7 cellular contexts compared by ENCODE assay signal in genomic region chr1:225654688-225655508, GRCh38. TPM values are rescaled to one million over a fixed set of nuclear protein-coding genes. Genes with fewer than 3 reads are reported as not detected.
DNase-seq lines count a peak whose midpoint lies in the region; ATAC-seq and TF ChIP-seq lines count a peak whose summit lies in the region.

No MANE protein-coding gene starts in this region.

- H3K36me3 ChIP-seq in GM23338 (ENCODE audit: insufficient read depth) (no peaks in the 10 kb centered on the region), fibroblast of lung (ENCODE audit: control insufficient read depth, insufficient read depth, low read length) (no peaks in the 10 kb centered on the region), gastrocnemius medialis (no peaks in the 10 kb centered on the region), WERI-Rb-1 (no peaks in the 10 kb centered on the region; the same call in 1 of the 2 replicates)

- peak overlapping the region; percentile 92 for H3K4me3 Mint-ChIP-seq in GM23338

- intact Hi-C loops in gastrocnemius medialis (cut with DNase I; ENCODE audit: low total_unique reads) = loop anchor here (2.0 to 5.0 kb wide), 5 partner anchors 46 to 407 kb away; partner anchors contain the start of genes H3-3A and LBR

- no peak overlapping the region for H2AFZ ChIP-seq in GM23338
- H2AFZ ChIP-seq in fibroblast of lung (ENCODE audit: low read length) = no peak overlapping the region

- H3K4me2 ChIP-seq in GM23338 (peak overlapping the region; percentile 83), fibroblast of lung (ENCODE audit: extremely low read depth, insufficient read depth, low read length) (peak overlapping the region; percentile 96)

- in situ Hi-C loops in gastrocnemius medialis (cut with MboI; ENCODE audit: low sequenced_read_pairs in 4 of 4) = loop anchor here in 1 of 4 donors (10.0 kb wide), 2 partner anchors 110 to 150 kb away; no protein-coding TSS in a partner anchor

- H3K9me3 ChIP-seq in fibroblast of lung (ENCODE audit: control insufficient read depth, insufficient read depth, low read depth, low read length) (no peaks in the 10 kb centered on the region), gastrocnemius medialis (no peaks in the 10 kb centered on the region), WERI-Rb-1 (ENCODE audit: severe bottlenecking) (no peaks in the 10 kb centered on the region)

- peaks cover 11% of the 10 kb centered on the region for H3K4me1 ChIP-seq in GM23338 (ENCODE audit: insufficient read depth)
- H3K4me1 ChIP-seq in fibroblast of lung (ENCODE audit: control insufficient read depth, extremely low read depth, insufficient read depth, low read length) = peaks cover 21% of the 10 kb centered on the region
- H3K4me1 ChIP-seq in gastrocnemius medialis = peaks cover 19 to 39% of the 10 kb centered on the region in 2 donors

- 0 out of 2 replicates have a peak overlapping the region, but pooled peaks have one; percentile 90 for H3K27ac ChIP-seq in GM23338 (ENCODE audit: low read depth)
- peak overlapping the region; percentile 94 for H3K27ac ChIP-seq in RWPE1
- peak overlapping the region; percentile 99 for H3K27ac ChIP-seq in fibroblast of lung (ENCODE audit: insufficient read depth, low read length)
- peak overlapping the region; percentile 97 to 98 (median 98) for H3K27ac ChIP-seq in gastrocnemius medialis
- no peak overlapping the region for H3K27ac ChIP-seq in WERI-Rb-1

- CTCF ChIA-PET in RWPE1 (lab: Yijun Ruan, JAX) = interaction anchor here (0.6 to 2.4 kb wide), 12 partner anchors 34 to 272 kb away, joined by 3 to 12 read pairs (median 3); partner anchors contain the start of gene SRP9

- H3K9me2 ChIP-seq in GM23338 (ENCODE audit: insufficient read depth) = no peaks in the 10 kb centered on the region

- peaks cover 6% of the 10 kb centered on the region for H3K27me3 Mint-ChIP-seq in GM23338 (ENCODE audit: insufficient read depth, low read depth, poor library complexity)

- TF ChIP-seq POLR2A in gastrocnemius medialis (IDR thresholded peaks at IDR 0.05) = peak in 1 of 2 donors; percentile 10

- ATAC-seq in GM23338 (no peak), gastrocnemius medialis (peak; percentile 15 to 31), HG03521 (IDR thresholded peaks at IDR 0.05; ENCODE audit: unreplicated experiment) (no peak)

- H3K4me3 ChIP-seq in GM23338 (peak overlapping the region; percentile 98), fibroblast of lung (replicated peaks in 1 of 4; ENCODE audit: control extremely low read depth in 1 of 4, insufficient read depth in 1 of 4, low read depth in 3 of 4, low read length in 4 of 4) (peak overlapping the region in 3 of 4 experiments; percentile 19 to 64 (median 26)), gastrocnemius medialis (peak overlapping the region; percentile 66 to 86 (median 80)), WERI-Rb-1 (ENCODE audit: low read depth, low read length) (no peak overlapping the region)

- H3K4me1 Mint-ChIP-seq in GM23338 = peaks cover 20% of the 10 kb centered on the region; the same call in 2 of the 3 replicates

- peaks cover 21% of the 10 kb centered on the region for H3K36me3 Mint-ChIP-seq in GM23338 (ENCODE audit: low read depth)

- H4K20me1 ChIP-seq in GM23338 (replicated peaks; ENCODE audit: insufficient read depth) = peaks cover 10% of the 10 kb centered on the region
- H4K20me1 ChIP-seq in fibroblast of lung (ENCODE audit: control insufficient read depth, extremely low read depth, insufficient read depth, low read length) = no peaks in the 10 kb centered on the region

- no peaks in the 10 kb centered on the region for H3F3A ChIP-seq in GM23338 (replicated peaks; ENCODE audit: low read depth)

- H3K79me2 ChIP-seq in GM23338 (replicated peaks; ENCODE audit: insufficient read depth) (peaks cover 27% of the 10 kb centered on the region), fibroblast of lung (ENCODE audit: control insufficient read depth, insufficient read depth, low read length) (peaks cover 29% of the 10 kb centered on the region)

- no peak overlapping the region for H3K9ac ChIP-seq in fibroblast of lung (ENCODE audit: insufficient read depth, low read length)

- no peak for DNase-seq in GM23338 (ENCODE audit: low spot score)
- no peak for DNase-seq in RWPE1 (ENCODE audit: low spot score)
- no peak for DNase-seq in fibroblast of lung (ENCODE audit: low read depth in 2 of 2)
- DNase-seq in gastrocnemius medialis = peak; percentile 25 to 45
- no peak for DNase-seq in WERI-Rb-1
- no peak for DNase-seq in activated effector memory CD4-positive, alpha-beta T cell treated with anti-CD3 and anti-CD28 coated beads, Interleukin-2, amount 50 U/mL, for 16 hours

- no peak overlapping the region for H3K27ac Mint-ChIP-seq in GM23338

- no peaks in the 10 kb centered on the region for H3K9me3 Mint-ChIP-seq in GM23338

- TF ChIP-seq CTCF in GM23338 (conservative IDR thresholded peaks at IDR 0.05; ENCODE audit: low read depth in 2 of 2) = no peak
- TF ChIP-seq CTCF in RWPE1 (conservative IDR thresholded peaks at IDR 0.05; ENCODE audit: low read depth) = no peak
- TF ChIP-seq CTCF in fibroblast of lung (conservative IDR thresholded peaks at IDR 0.05 in 1 of 2, IDR thresholded peaks at IDR 0.05 in 1 of 2; ENCODE audit: low read depth in 1 of 2, low read length in 2 of 2) = no peak
- TF ChIP-seq CTCF in gastrocnemius medialis (IDR thresholded peaks at IDR 0.05 in 4 of 5, conservative IDR thresholded peaks at IDR 0.05 in 1 of 5) = no peak
- no peak for TF ChIP-seq CTCF in WERI-Rb-1 (IDR thresholded peaks at IDR 0.05; ENCODE audit: low read depth, low read length)

- no peaks in the 10 kb centered on the region for H3K27me3 ChIP-seq in GM23338 (ENCODE audit: insufficient read depth)
- no peaks in the 10 kb centered on the region for H3K27me3 ChIP-seq in fibroblast of lung (ENCODE audit: control insufficient read depth, insufficient read depth, low read length)
- no peaks in the 10 kb centered on the region for H3K27me3 ChIP-seq in gastrocnemius medialis
- no peaks in the 10 kb centered on the region for H3K27me3 ChIP-seq in WERI-Rb-1 (ENCODE audit: insufficient read depth, low read depth, severe bottlenecking)

- POLR2A ChIA-PET in RWPE1 (lab: Yijun Ruan, JAX; ENCODE audit: low non-redundant PET) = interaction anchor here (0.6 to 1.3 kb wide), 4 partner anchors 80 to 122 kb away, joined by 3 to 6 read pairs (median 4); no protein-coding TSS in a partner anchor

RNA-seq across cellular contexts. Expression of gene ENAH, which starts 2.0 kb away (rescaled TPM):
- total RNA-seq in GM23338 (2014; rRNA removed; shearing (Covaris generic)) = 184 and 196 TPM in 2 replicates
- 99.3 and 109 TPM in 2 replicates for polyA plus RNA-seq in GM23338 (2016; fragmentation: Nextera tagmentation; extraction: Ambion mirVana)
- 85.0 and 93.7 TPM in 2 replicates for total RNA-seq in fibroblast of lung
- polyA plus RNA-seq in fibroblast of lung = 153 and 210 TPM in 2 replicates
- 103 and 145 TPM in 2 replicates for polyA plus RNA-seq in fibroblast of lung (2012)
- 31.8 and 38.8 TPM in 2 replicates for polyA minus RNA-seq in fibroblast of lung (ENCODE audit: low replicate concordance)
- 100 to 1,000 TPM in 1 of 4 donors, 10 to 100 TPM in 3; 56.1 to 112 (median 62.2) TPM for total RNA-seq in gastrocnemius medialis

Comparison
In these comparisons a context has a peak if more than half of its experiments do, and no peak if none do; other contexts are left out.
1. ATAC-seq: peak in gastrocnemius medialis (2 of 2); none in GM23338 (single experiment) and HG03521 (single experiment).
2. DNase-seq: peak in gastrocnemius medialis (2 of 2); none in GM23338 (single experiment), RWPE1 (single experiment), fibroblast of lung (0 of 2), WERI-Rb-1 (single experiment) and activated effector memory CD4-positive, alpha-beta T cell treated with anti-CD3 and anti-CD28 coated beads, Interleukin-2, amount 50 U/mL, for 16 hours (single experiment).